In the genomic region with DNA sequence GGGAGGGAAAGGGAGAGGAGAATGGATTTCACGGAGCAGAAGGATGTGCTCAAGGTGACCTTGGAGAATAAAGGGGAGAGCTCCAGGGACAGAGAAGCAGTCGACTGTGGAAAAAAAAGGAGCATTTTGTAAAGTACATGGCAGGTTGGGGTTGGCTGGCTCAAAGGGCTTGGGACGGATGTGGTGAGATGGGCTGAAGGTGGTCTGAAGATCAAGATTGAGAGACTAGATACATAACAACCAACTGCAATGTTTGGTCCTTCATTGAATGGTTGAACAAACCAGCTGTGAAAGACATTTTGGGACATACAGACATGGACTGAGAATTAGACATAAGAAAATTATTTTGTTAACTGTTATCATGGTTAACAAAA, we compare ENCODE assay signal across 8 cellular contexts. TPM values are rescaled to one million over a fixed set of nuclear protein-coding genes. Genes with fewer than 3 reads are reported as not detected.
DNase-seq lines count a peak whose midpoint lies in the region; ATAC-seq and TF ChIP-seq lines count a peak whose summit lies in the region.

No MANE protein-coding gene starts in this region.

- no peak for TF ChIP-seq CTCF in activated B cell treated with CpG ODN at 0.5 μM for 24 hours (IDR thresholded peaks at IDR 0.05)
- TF ChIP-seq CTCF in glutamatergic neuron (IDR thresholded peaks at IDR 0.05; ENCODE audit: partially characterized antibody, unreplicated experiment), result no peak
- TF ChIP-seq CTCF in smooth muscle cell (IDR thresholded peaks at IDR 0.05; ENCODE audit: borderline replicate concordance, insufficient read depth, poor library complexity, severe bottlenecking), result no peak

- H3K4me2 ChIP-seq in smooth muscle cell, result peak overlapping the region; percentile 93

- no peaks in the 10 kb centered on the region for H3K9me3 Mint-ChIP-seq in activated B cell treated with CpG ODN at 0.5 μM for 24 hours
- H3K9me3 Mint-ChIP-seq in glutamatergic neuron (ENCODE audit: unreplicated experiment), result peaks cover 15% of the 10 kb centered on the region

- intact Hi-C loops in activated B cell treated with CpG ODN at 0.5 μM for 24 hours (cut with micrococcal nuclease), result no loop called here

- H3K4me3 ChIP-seq in HAP-1, result peak overlapping the region; percentile 58
- H3K4me3 ChIP-seq in smooth muscle cell, result peak overlapping the region; percentile 97

- H3K4me3 Mint-ChIP-seq in activated B cell treated with CpG ODN at 0.5 μM for 24 hours, result peak overlapping the region; percentile 89
- peak overlapping the region; percentile 90 for H3K4me3 Mint-ChIP-seq in glutamatergic neuron (ENCODE audit: unreplicated experiment)

- POLR2A ChIA-PET in activated B cell treated with CpG ODN at 0.5 μM for 24 hours (lab: Charles Lee), result interaction anchor here (1.2 to 2.7 kb wide), 7 partner anchors 8 to 99 kb away, joined by 3 to 29 read pairs (median 13); a partner anchor contains a TSS

- no peak overlapping the region for H2AFZ ChIP-seq in smooth muscle cell (ENCODE audit: low read depth)

- peak overlapping the region; percentile 98 for H3K27ac ChIP-seq in smooth muscle cell (ENCODE audit: low read depth)

- H3K36me3 Mint-ChIP-seq in activated B cell treated with CpG ODN at 0.5 μM for 24 hours (ENCODE audit: low read depth) (peaks cover 15% of the 10 kb centered on the region), glutamatergic neuron (ENCODE audit: unreplicated experiment) (peaks cover 6% of the 10 kb centered on the region)

- peaks cover 46% of the 10 kb centered on the region for H3K79me2 ChIP-seq in smooth muscle cell (ENCODE audit: low read depth)

- H3K36me3 ChIP-seq in HAP-1 (replicated peaks) (peaks cover 17% of the 10 kb centered on the region), smooth muscle cell (ENCODE audit: low read depth) (peaks cover 1% of the 10 kb centered on the region)

- peak overlapping the region; percentile 94 for H3K9ac ChIP-seq in smooth muscle cell (ENCODE audit: low read depth)

- H3K9me3 ChIP-seq in HAP-1 (no peaks in the 10 kb centered on the region), smooth muscle cell (replicated peaks; ENCODE audit: low read depth) (no peaks in the 10 kb centered on the region)

- no peaks in the 10 kb centered on the region for H3K27me3 ChIP-seq in HAP-1 (ENCODE audit: low read depth)
- no peaks in the 10 kb centered on the region for H3K27me3 ChIP-seq in smooth muscle cell (ENCODE audit: low read depth)

- H3K4me1 ChIP-seq in HAP-1 (peaks cover 11% of the 10 kb centered on the region), smooth muscle cell (ENCODE audit: low read depth) (peaks cover 17% of the 10 kb centered on the region)

- ATAC-seq in activated B cell treated with CpG ODN at 0.5 μM for 24 hours (ENCODE audit: low read depth), result no peak
- ATAC-seq in HG03460 (IDR thresholded peaks at IDR 0.05; ENCODE audit: unreplicated experiment), result no peak
- no peak for ATAC-seq in HG02970 (IDR thresholded peaks at IDR 0.05; ENCODE audit: low FRiP score, unreplicated experiment)

- 39% methylated on average over 3 of the region's 3 CpGs for WGBS in smooth muscle cell (ENCODE audit: low lambda C conversion rate)

- CTCF ChIA-PET in activated B cell treated with CpG ODN at 0.5 μM for 24 hours (lab: Charles Lee), result interaction anchor here (1.3 to 2.7 kb wide), 4 partner anchors 8 to 458 kb away, joined by 3 to 32 read pairs (median 5); a partner anchor contains a TSS

- no peak for DNase-seq in HAP-1 (ENCODE audit: low spot score in 2 of 2)
- DNase-seq in activated B cell treated with CpG ODN at 0.5 μM for 24 hours, result no peak
- no peak for DNase-seq in glutamatergic neuron
- DNase-seq in smooth muscle cell (lab: John Stamatoyannopoulos, UW; ENCODE audit: unreplicated experiment), result no peak
- no peak for DNase-seq in stimulated activated CD4-positive, alpha-beta T cell treated with anti-CD3 and anti-CD28 coated beads, Interleukin-1b, Interleukin-23, amount 100 ng/mL, for 48 hours
- DNase-seq in mesenteric fat pad (ENCODE audit: low spot score), result no peak

- no peaks in the 10 kb centered on the region for H3K27me3 Mint-ChIP-seq in activated B cell treated with CpG ODN at 0.5 μM for 24 hours
- H3K27me3 Mint-ChIP-seq in glutamatergic neuron (ENCODE audit: unreplicated experiment), result peaks cover 19% of the 10 kb centered on the region

- H3K27ac Mint-ChIP-seq in activated B cell treated with CpG ODN at 0.5 μM for 24 hours (peak overlapping the region; percentile 88), glutamatergic neuron (ENCODE audit: unreplicated experiment) (peak overlapping the region; percentile 97)

- H4K20me1 ChIP-seq in smooth muscle cell (ENCODE audit: low read depth), result peaks cover 30% of the 10 kb centered on the region

- H3K4me1 Mint-ChIP-seq in activated B cell treated with CpG ODN at 0.5 μM for 24 hours (peaks cover 32% of the 10 kb centered on the region), glutamatergic neuron (ENCODE audit: low read depth, unreplicated experiment) (peaks cover 24% of the 10 kb centered on the region)

- H3F3A ChIP-seq in smooth muscle cell (ENCODE audit: low read depth), result peaks cover 30% of the 10 kb centered on the region

- in situ Hi-C loops in HAP-1 (cut with MboI; ENCODE audit: low sequenced_read_pairs), result loop anchor here (10.0 kb wide), 1 partner anchor 384 kb away; a partner anchor contains a TSS

RNA-seq across cellular contexts. Expression of a gene that starts 1.6 kb away (rescaled TPM):
- total RNA-seq in activated B cell treated with CpG ODN at 0.5 μM for 24 hours (104 and 111 TPM in 2 replicates), glutamatergic neuron (ENCODE audit: unreplicated experiment) (619 TPM), smooth muscle cell (1,095 and 1,107 TPM in 2 replicates), mesenteric fat pad (1,545 TPM)
- polyA plus RNA-seq in smooth muscle cell, result 2,224 and 2,317 TPM in 2 replicates

RNA-seq across cellular contexts. Expression of a gene that starts 10.2 kb away (rescaled TPM):
- total RNA-seq in activated B cell treated with CpG ODN at 0.5 μM for 24 hours (10.3 and 16.5 TPM in 2 replicates), glutamatergic neuron (ENCODE audit: unreplicated experiment) (6.6 TPM), smooth muscle cell (3.0 TPM in 1 of 2 replicates, not detected in the other), mesenteric fat pad (123 TPM)
- 3.7 and 9.2 TPM in 2 replicates for polyA plus RNA-seq in smooth muscle cell

RNA-seq across cellular contexts. Expression of a gene that starts 12.5 kb away (rescaled TPM):
- total RNA-seq in activated B cell treated with CpG ODN at 0.5 μM for 24 hours, result 5.2 and 6.4 TPM in 2 replicates
- total RNA-seq in glutamatergic neuron (ENCODE audit: unreplicated experiment), result 52.4 TPM
- 2.8 and 3.5 TPM in 2 replicates for total RNA-seq in smooth muscle cell
- polyA plus RNA-seq in smooth muscle cell, result 2.3 and 2.6 TPM in 2 replicates
- 5.8 TPM for total RNA-seq in mesenteric fat pad

RNA-seq across cellular contexts. Expression of a gene that starts 14.6 kb away (rescaled TPM):
- 91.0 and 104 TPM in 2 replicates for total RNA-seq in activated B cell treated with CpG ODN at 0.5 μM for 24 hours
- 71.2 TPM for total RNA-seq in glutamatergic neuron (ENCODE audit: unreplicated experiment)
- total RNA-seq in smooth muscle cell, result 107 and 146 TPM in 2 replicates
- 142 and 150 TPM in 2 replicates for polyA plus RNA-seq in smooth muscle cell
- 136 TPM for total RNA-seq in mesenteric fat pad

RNA-seq across cellular contexts. Expression of a gene that starts 22.7 kb away (rescaled TPM):
- total RNA-seq in activated B cell treated with CpG ODN at 0.5 μM for 24 hours (1.4 and 2.1 TPM in 2 replicates), glutamatergic neuron (ENCODE audit: unreplicated experiment) (156 TPM), smooth muscle cell (0.90 and 1.3 TPM in 2 replicates), mesenteric fat pad (536 TPM)
- 1.1 and 1.6 TPM in 2 replicates for polyA plus RNA-seq in smooth muscle cell
